7 cellular contexts compared by ENCODE assay signal in genomic region chr5:41924872-41925554, GRCh38. TPM values are rescaled to one million over a fixed set of nuclear protein-coding genes. Genes with fewer than 3 reads are reported as not detected.
A peak's percentile ranks its signal among the peaks of the same experiment; 100 is the strongest.
DNase-seq lines count a peak whose midpoint lies in the region; ATAC-seq and TF ChIP-seq lines count a peak whose summit lies in the region.

FBXO4 (plus strand) TSS chr5:41925281; CDS start chr5:41925310, 29 bp downstream.

- in situ Hi-C loops in gastrocnemius medialis (cut with MboI; ENCODE audit: low sequenced_read_pairs in 4 of 4) = no loop called here

- peak within 1 kb of the TSS; percentile 61 to 97 (median 84) for H3K4me3 ChIP-seq in gastrocnemius medialis

- H3K9me3 ChIP-seq in gastrocnemius medialis = no peaks in the 10 kb centered on the region

- peak; percentile 88 to 90 for DNase-seq in NCI-H2081 (lab: John Stamatoyannopoulos, UW)
- peak; percentile 54 for DNase-seq in T1000 (lab: John Stamatoyannopoulos, UW)
- peak; percentile 90 for DNase-seq in astrocyte of the hippocampus (ENCODE audit: low read depth, low spot score)
- DNase-seq in hypothalamus (lab: John Stamatoyannopoulos, UW) = peak; percentile 18 to 86 (median 72)
- DNase-seq in gastrocnemius medialis = peak; percentile 67 to 78

- TF ChIP-seq POLR2A in gastrocnemius medialis (IDR thresholded peaks at IDR 0.05) = peak; percentile 34 to 48

- intact Hi-C loops in gastrocnemius medialis (cut with DNase I; ENCODE audit: low total_unique reads) = loop anchor here (1.0 to 5.0 kb wide), 3 partner anchors 20 to 842 kb away; partner anchors contain the start of gene RIMOC1

- H3K36me3 ChIP-seq in gastrocnemius medialis = peaks cover 0 to 13% of the 10 kb centered on the region in 2 donors

- H3K27me3 ChIP-seq in gastrocnemius medialis = no peaks in the 10 kb centered on the region

- ATAC-seq in GM18511 (IDR thresholded peaks at IDR 0.05; ENCODE audit: unreplicated experiment) = peak; percentile 91
- ATAC-seq in HG02973 (IDR thresholded peaks at IDR 0.05; ENCODE audit: unreplicated experiment) = peak; percentile 90
- peak; percentile 93 to 94 for ATAC-seq in gastrocnemius medialis

- H3K4me1 ChIP-seq in gastrocnemius medialis = peaks cover 0 to 22% of the 10 kb centered on the region in 2 donors

- TF ChIP-seq CTCF in gastrocnemius medialis (IDR thresholded peaks at IDR 0.05 in 4 of 5, conservative IDR thresholded peaks at IDR 0.05 in 1 of 5) = peak; percentile 13 to 65 (median 51)

- peak within 1 kb of the TSS; percentile 86 to 97 (median 90) for H3K27ac ChIP-seq in gastrocnemius medialis

RNA-seq across cellular contexts. Expression of gene FBXO4, which starts in this region (rescaled TPM):
- 1 to 10 TPM; 1.8 to 4.7 (median 3.1) TPM for total RNA-seq in gastrocnemius medialis

Comparison
In these comparisons a context has a peak if more than half of its experiments do, and no peak if none do; other contexts are left out.
1. Peak in every context shown above with its lines: DNase-seq, ATAC-seq, H3K4me3 ChIP-seq and H3K27ac ChIP-seq.